Comparison of ENCODE assay signal across 8 cellular contexts in genomic region chr1:99808391-99809115, GRCh38.
DNase-seq lines count a peak whose midpoint lies in the region; ATAC-seq and TF ChIP-seq lines count a peak whose summit lies in the region.

No MANE protein-coding gene starts in this region.

- H3K9me3 Mint-ChIP-seq in stimulated activated naive CD8-positive, alpha-beta T cell treated with anti-CD3 and anti-CD28 coated beads, Interleukin-15, Interleukin-2, amounts not matched to agents 100 ng/mL and 50 ng/mL, for 24 hours = no peaks in the 10 kb centered on the region

- no peak overlapping the region for H3K4me3 Mint-ChIP-seq in stimulated activated naive CD8-positive, alpha-beta T cell treated with anti-CD3 and anti-CD28 coated beads, Interleukin-15, Interleukin-2, amounts not matched to agents 100 ng/mL and 50 ng/mL, for 24 hours

- ATAC-seq in HG02763 (IDR thresholded peaks at IDR 0.05; ENCODE audit: unreplicated experiment) = peak; percentile 85

- H3K4me3 ChIP-seq in choroid plexus epithelial cell (ENCODE audit: low read depth, low read length) = peak overlapping the region; percentile 4

- H3K27me3 Mint-ChIP-seq in stimulated activated naive CD8-positive, alpha-beta T cell treated with anti-CD3 and anti-CD28 coated beads, Interleukin-15, Interleukin-2, amounts not matched to agents 100 ng/mL and 50 ng/mL, for 24 hours = peaks cover 14% of the 10 kb centered on the region

- DNase-seq in AG20443 (ENCODE audit: low spot score) (peak; percentile 86), GM13976 (ENCODE audit: low spot score) (peak; percentile 63), NAMALWA (ENCODE audit: low spot score) (peak; percentile 88), SHP77 (lab: John Stamatoyannopoulos, UW) (peak; percentile 68 to 72), choroid plexus epithelial cell (ENCODE audit: low read depth) (peak; percentile 95), left kidney (ENCODE audit: low read depth, low spot score) (peak; percentile 95)

- H3K4me1 Mint-ChIP-seq in stimulated activated naive CD8-positive, alpha-beta T cell treated with anti-CD3 and anti-CD28 coated beads, Interleukin-15, Interleukin-2, amounts not matched to agents 100 ng/mL and 50 ng/mL, for 24 hours (ENCODE audit: low read depth) = peaks cover 14% of the 10 kb centered on the region

- peak; percentile 61 for TF ChIP-seq CTCF in GM13976 (IDR thresholded peaks at IDR 0.05; ENCODE audit: borderline replicate concordance, control extremely low read depth, extremely low read depth, insufficient read depth, missing control alignments)
- peak; percentile 58 for TF ChIP-seq CTCF in choroid plexus epithelial cell (conservative IDR thresholded peaks at IDR 0.05; ENCODE audit: low read depth, low read length)

- H3K27ac Mint-ChIP-seq in stimulated activated naive CD8-positive, alpha-beta T cell treated with anti-CD3 and anti-CD28 coated beads, Interleukin-15, Interleukin-2, amounts not matched to agents 100 ng/mL and 50 ng/mL, for 24 hours = peak overlapping the region; percentile 69

- no peaks in the 10 kb centered on the region for H3K36me3 Mint-ChIP-seq in stimulated activated naive CD8-positive, alpha-beta T cell treated with anti-CD3 and anti-CD28 coated beads, Interleukin-15, Interleukin-2, amounts not matched to agents 100 ng/mL and 50 ng/mL, for 24 hours (ENCODE audit: low read depth)

- in situ Hi-C loops in GM13976 (cut with MboI; ENCODE audit: low sequenced_read_pairs, unreplicated experiment) = loop anchor here (10.0 kb wide), 2 partner anchors 646 to 1056 kb away; no protein-coding TSS in a partner anchor

Comparison
In these comparisons a context has a peak if more than half of its experiments do, and no peak if none do; other contexts are left out.
1. Peak in every context shown above with its lines: DNase-seq, ATAC-seq and H3K4me3 ChIP-seq.